20 cellular contexts compared by ENCODE assay signal in the genomic region with DNA sequence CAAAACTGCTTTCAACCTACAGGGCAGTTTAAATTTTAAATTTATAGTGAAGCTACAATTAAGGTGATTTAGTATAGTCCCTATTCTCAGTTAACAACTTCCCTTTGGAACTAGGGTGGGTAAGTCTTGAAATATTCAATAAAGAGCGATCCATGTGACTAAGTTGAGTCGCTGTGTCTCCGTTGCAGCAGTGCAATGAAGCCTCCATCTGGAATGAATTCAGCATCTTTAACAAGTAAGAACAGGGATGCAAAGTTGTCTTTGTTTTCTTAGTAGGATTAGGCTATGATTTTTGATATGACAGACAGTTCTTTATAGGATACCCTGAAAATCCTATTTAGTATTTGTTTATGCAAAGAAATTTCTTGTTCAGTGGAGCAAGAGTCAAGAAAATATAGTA. TPM values are rescaled to one million over a fixed set of nuclear protein-coding genes. Genes with fewer than 3 reads are reported as not detected.
DNase-seq lines count a peak whose midpoint lies in the region; ATAC-seq, FAIRE-seq and TF ChIP-seq lines count a peak whose summit lies in the region.
"Had no signal": no experiment of that assay in that cellular context is flagged by ENCODE, and none has a peak within 500 bp of the region (broad histone marks: within the 10 kb centered on the region; RNA-seq: fewer than 3 reads in every experiment).

No MANE protein-coding gene starts in this region.

- DNase-seq in AG08395 (ENCODE audit: low spot score) (peak; percentile 23), NCI-H526 treated with DMSO at 0.1 percent for 48 hours (lab: John Stamatoyannopoulos, UW) (peak; percentile 29), bronchial epithelial cell (ENCODE audit: low read depth) (peak; percentile 28), mesothelial cell of epicardium (ENCODE audit: low spot score in 2 of 2, unreplicated experiment in 2 of 2) (no peak), RPMI8226 (no peak), SHP77 treated with DMSO at 0.1 percent for 48 hours (lab: John Stamatoyannopoulos, UW) (no peak)
- no peak for DNase-seq in activated effector memory CD4-positive, alpha-beta T cell treated with anti-CD3 and anti-CD28 coated beads, Interleukin-2, amount 50 U/mL, for 16 hours
- DNase-seq: activated CD4-positive, alpha-beta T cell treated with anti-CD3 and anti-CD28 coated beads, Interleukin-2, amount 10 ng/mL, durations not matched to agents 24 days and 14 days; activated CD8-positive, alpha-beta memory T cell treated with anti-CD3 and anti-CD28 coated beads, Interleukin-2, amount 50 U/mL, for 48 hours; anterior cingulate cortex; colonic mucosa; NCI-H1105 treated with DMSO at 0.1 percent for 48 hours; PC-3; sigmoid colon; stimulated activated CD4-positive, alpha-beta T cell treated with anti-CD3 and anti-CD28 coated beads, Interleukin-2, amount 100 ng/mL, for 24 hours; stomach; upper lobe of left lung had no signal

- no peak overlapping the region for H3K4me3 ChIP-seq in bronchial epithelial cell (ENCODE audit: low read depth, low read length)
- H3K4me3 ChIP-seq: colonic mucosa, GM12878, sigmoid colon, stomach, upper lobe of left lung had no signal

- H3K36me3 ChIP-seq in bronchial epithelial cell (ENCODE audit: control insufficient read depth, insufficient read depth, low read length), result no peaks in the 10 kb centered on the region
- H3K36me3 ChIP-seq: colonic mucosa, sigmoid colon, stomach, upper lobe of left lung had no signal

- TF ChIP-seq CTCF in bronchial epithelial cell (IDR thresholded peaks at IDR 0.05; ENCODE audit: insufficient read depth, low read length, severe bottlenecking) (no peak), mesothelial cell of epicardium (IDR thresholded peaks at IDR 0.05; ENCODE audit: unreplicated experiment) (no peak)

- no peaks in the 10 kb centered on the region for H3K27me3 ChIP-seq in bronchial epithelial cell (ENCODE audit: control insufficient read depth, insufficient read depth, low read length)
- H3K27me3 ChIP-seq: colonic mucosa, sigmoid colon, stomach, upper lobe of left lung had no signal

- H3K4me1 Mint-ChIP-seq in mesothelial cell of epicardium, result peaks cover 54% of the 10 kb centered on the region
- H3K4me1 Mint-ChIP-seq: activated CD4-positive, alpha-beta T cell treated with anti-CD3 and anti-CD28 coated beads, Interleukin-2, amount 10 ng/mL, durations not matched to agents 24 days and 14 days had no signal

- no peaks in the 10 kb centered on the region for H3K9me3 Mint-ChIP-seq in mesothelial cell of epicardium
- H3K9me3 Mint-ChIP-seq: activated CD4-positive, alpha-beta T cell treated with anti-CD3 and anti-CD28 coated beads, Interleukin-2, amount 10 ng/mL, durations not matched to agents 24 days and 14 days had no signal

- H3K36me3 Mint-ChIP-seq in mesothelial cell of epicardium, result no peaks in the 10 kb centered on the region

- H3K27me3 Mint-ChIP-seq in mesothelial cell of epicardium (ENCODE audit: low read depth), result no peaks in the 10 kb centered on the region
- H3K27me3 Mint-ChIP-seq: activated CD4-positive, alpha-beta T cell treated with anti-CD3 and anti-CD28 coated beads, Interleukin-2, amount 10 ng/mL, durations not matched to agents 24 days and 14 days had no signal

- no peak for ATAC-seq in HG03432 (IDR thresholded peaks at IDR 0.05; ENCODE audit: unreplicated experiment)
- ATAC-seq: GM12878, PC-3 had no signal

- FAIRE-seq in bronchial epithelial cell (lab: Jason Lieb, UNC), result no peak
- FAIRE-seq: endometrium, GM12878 had no signal

- H3K4me3 Mint-ChIP-seq in mesothelial cell of epicardium, result no peak overlapping the region
- H3K4me3 Mint-ChIP-seq: activated CD4-positive, alpha-beta T cell treated with anti-CD3 and anti-CD28 coated beads, Interleukin-2, amount 10 ng/mL, durations not matched to agents 24 days and 14 days had no signal

- peak overlapping the region; percentile 62 for H3K27ac Mint-ChIP-seq in mesothelial cell of epicardium
- H3K27ac Mint-ChIP-seq: activated CD4-positive, alpha-beta T cell treated with anti-CD3 and anti-CD28 coated beads, Interleukin-2, amount 10 ng/mL, durations not matched to agents 24 days and 14 days had no signal

RNA-seq across cellular contexts. Expression of gene RBMS3, which starts 52.6 kb away (rescaled TPM):
- 3.4 and 5.9 TPM in 2 replicates for total RNA-seq in bronchial epithelial cell
- 42.5 to 46.3 TPM (median 45.4 TPM) in 3 replicates for total RNA-seq in mesothelial cell of epicardium

Comparison
In these comparisons a context has a peak if more than half of its experiments do, and no peak if none do; other contexts are left out.
1. DNase-seq: peak in AG08395 (single experiment), NCI-H526 treated with DMSO at 0.1 percent for 48 hours (single experiment) and bronchial epithelial cell (single experiment); none in mesothelial cell of epicardium (0 of 2), activated effector memory CD4-positive, alpha-beta T cell treated with anti-CD3 and anti-CD28 coated beads, Interleukin-2, amount 50 U/mL, for 16 hours (single experiment), RPMI8226 (single experiment) and SHP77 treated with DMSO at 0.1 percent for 48 hours (single experiment).